In genomic region chr3:176737480-176738147, GRCh38 we compare ENCODE assay signal across 20 cellular contexts.
"Had no signal": no experiment of that assay in that cellular context is flagged by ENCODE, and none has a peak within 500 bp of the region (broad histone marks: within the 10 kb centered on the region; RNA-seq: fewer than 3 reads in every experiment).

No MANE protein-coding gene starts in this region.

- H3K27me3 Mint-ChIP-seq: progenitor cell of endocrine pancreas; stimulated activated naive CD8-positive, alpha-beta T cell treated with anti-CD3 and anti-CD28 coated beads, Interleukin-15, Interleukin-2, amounts not matched to agents 100 ng/mL and 50 ng/mL, for 24 hours had no signal

- H3K4me1 ChIP-seq: tibial nerve had no signal

- H3K27me3 ChIP-seq: brain microvascular endothelial cell, tibial nerve had no signal

- H3K27ac Mint-ChIP-seq: nephron progenitor cell; progenitor cell of endocrine pancreas; stimulated activated naive CD8-positive, alpha-beta T cell treated with anti-CD3 and anti-CD28 coated beads, Interleukin-15, Interleukin-2, amounts not matched to agents 100 ng/mL and 50 ng/mL, for 24 hours had no signal

- H3K4me3 ChIP-seq: dorsolateral prefrontal cortex, tibial nerve had no signal

- H3K36me3 ChIP-seq: brain microvascular endothelial cell, tibial nerve had no signal

- H3K9me3 ChIP-seq: tibial nerve had no signal

- H3K4me3 Mint-ChIP-seq: nephron progenitor cell; stimulated activated naive CD8-positive, alpha-beta T cell treated with anti-CD3 and anti-CD28 coated beads, Interleukin-15, Interleukin-2, amounts not matched to agents 100 ng/mL and 50 ng/mL, for 24 hours had no signal

- H3K4me1 Mint-ChIP-seq: nephron progenitor cell had no signal

- DNase-seq: activated CD8-positive, alpha-beta memory T cell treated with anti-CD3 and anti-CD28 coated beads for 24 hours; activated CD8-positive, alpha-beta memory T cell treated with anti-CD3 and anti-CD28 coated beads, Interleukin-2, amount 50 U/mL, for 48 hours; activated effector memory CD4-positive, alpha-beta T cell treated with anti-CD3 and anti-CD28 coated beads, Interleukin-2, amount 50 U/mL, for 16 hours; activated naive CD4-positive, alpha-beta T cell treated with anti-CD3 and anti-CD28 coated beads, Interleukin-2, amount 50 U/mL, for 16 hours; activated T-cell treated with anti-CD3 and anti-CD28 coated beads, Interleukin-2, amount 50 U/mL, for 48 hours; aorta; brain microvascular endothelial cell; central memory CD4-positive, alpha-beta T cell; dorsolateral prefrontal cortex; foreskin fibroblast; left ventricle myocardium superior; nephron progenitor cell; occipital lobe; right cardiac atrium; T-helper 9 cell had no signal

- H3K9me3 Mint-ChIP-seq: nephron progenitor cell; stimulated activated naive CD8-positive, alpha-beta T cell treated with anti-CD3 and anti-CD28 coated beads, Interleukin-15, Interleukin-2, amounts not matched to agents 100 ng/mL and 50 ng/mL, for 24 hours had no signal

- H3K27ac ChIP-seq: brain microvascular endothelial cell, dorsolateral prefrontal cortex, epithelial cell of prostate, tibial nerve had no signal

- ATAC-seq: activated CD4-positive, CD25-positive, alpha-beta regulatory T cell treated with anti-CD3 and anti-CD28 coated beads, Interleukin-2, amount 50 U/mL, for 24 hours; left ventricle myocardium superior; right cardiac atrium had no signal
